ENCODE assay signal across 11 cellular contexts in genomic region chr5:151005975-151006576, GRCh38. TPM values are rescaled to one million over a fixed set of nuclear protein-coding genes. Genes with fewer than 3 reads are reported as not detected.
A peak's percentile ranks its signal among the peaks of the same experiment; 100 is the strongest.
DNase-seq lines count a peak whose midpoint lies in the region; ATAC-seq, FAIRE-seq and TF ChIP-seq lines count a peak whose summit lies in the region.
"Had no signal": no experiment of that assay in that cellular context is flagged by ENCODE, and none has a peak within 500 bp of the region (broad histone marks: within the 10 kb centered on the region; RNA-seq: fewer than 3 reads in every experiment).

No MANE protein-coding gene starts in this region.

- peak in 1 of 2 donors; percentile 23 for TF ChIP-seq POLR2A in gastrocnemius medialis (IDR thresholded peaks at IDR 0.05)

- H3K9ac ChIP-seq in kidney (ENCODE audit: low read length in 2 of 2): peak overlapping the region in 1 of 2 donors; percentile 63

- H3K27me3 ChIP-seq in ascending aorta (no peaks in the 10 kb centered on the region), gastrocnemius medialis (no peaks in the 10 kb centered on the region)

- no peak for FAIRE-seq in kidney (lab: Jason Lieb, UNC)

- intact Hi-C loops in ascending aorta (cut with DNase I) (no loop called here), kidney (cut with DNase I) (no loop called here), gastrocnemius medialis (cut with DNase I; ENCODE audit: low total_unique reads) (no loop called here), posterior cingulate gyrus (cut with DNase I) (no loop called here)
- intact Hi-C loops in activated CD4-positive, alpha-beta memory T cell treated with anti-CD3 and anti-CD28 coated beads for 36 hours (cut with micrococcal nuclease): no loop called here
- intact Hi-C loops in activated T-helper 2 cell treated with anti-CD3 and anti-CD28 coated beads, Interferon-gamma antibody, Interleukin-2, Interleukin-4, amounts not matched to agents 10 μg/mL and 5 μg/mL and 100 μg/mL, durations not matched to agents 14 hours and 24 hours and 36 hours (cut with micrococcal nuclease): no loop called here

- H3K36me3 ChIP-seq in ascending aorta (no peaks in the 10 kb centered on the region), kidney (ENCODE audit: control insufficient read depth in 1 of 2, insufficient read depth in 2 of 2, low read length in 2 of 2) (no peaks in the 10 kb centered on the region), gastrocnemius medialis (no peaks in the 10 kb centered on the region)

- POLR2A ChIA-PET in activated CD4-positive, alpha-beta memory T cell treated with anti-CD3 and anti-CD28 coated beads for 36 hours (lab: Charles Lee): no interaction called here

- H3K27ac ChIP-seq in ascending aorta (peak overlapping the region; percentile 73 to 80), kidney (ENCODE audit: low read depth in 2 of 2, low read length in 2 of 2) (peak overlapping the region; percentile 95), gastrocnemius medialis (peak overlapping the region; percentile 69 to 82 (median 78))

- peaks cover 0 to 16% of the 10 kb centered on the region in 2 donors for H3K4me1 ChIP-seq in ascending aorta
- H3K4me1 ChIP-seq in kidney (ENCODE audit: control insufficient read depth in 1 of 2, insufficient read depth in 1 of 2, low read depth in 1 of 2, low read length in 2 of 2): peaks cover 41 to 43% of the 10 kb centered on the region in 2 donors
- peaks cover 34% of the 10 kb centered on the region in 2 donors for H3K4me1 ChIP-seq in gastrocnemius medialis

- no peak overlapping the region for H3K27ac Mint-ChIP-seq in activated CD4-positive, alpha-beta memory T cell treated with anti-CD3 and anti-CD28 coated beads for 36 hours
- H3K27ac Mint-ChIP-seq in activated T-helper 2 cell treated with anti-CD3 and anti-CD28 coated beads, Interferon-gamma antibody, Interleukin-2, Interleukin-4, amounts not matched to agents 10 μg/mL and 5 μg/mL and 100 μg/mL, durations not matched to agents 14 hours and 24 hours and 36 hours: no peak overlapping the region
- H3K27ac Mint-ChIP-seq: endodermal cell had no signal

- peak; percentile 48 for DNase-seq in GM03348 (ENCODE audit: low spot score)
- peak; percentile 53 to 87 for DNase-seq in ascending aorta (ENCODE audit: low spot score in 2 of 2)
- DNase-seq in kidney: peak; percentile 95
- DNase-seq in gastrocnemius medialis: peak; percentile 83 to 92
- DNase-seq in activated CD4-positive, alpha-beta memory T cell treated with anti-CD3 and anti-CD28 coated beads for 36 hours: no peak
- DNase-seq in posterior cingulate gyrus: no peak
- no peak for DNase-seq in activated T-helper 2 cell treated with anti-CD3 and anti-CD28 coated beads, Interferon-gamma antibody, Interleukin-2, Interleukin-4, amounts not matched to agents 10 μg/mL and 5 μg/mL and 100 μg/mL, durations not matched to agents 14 hours and 24 hours and 36 hours (ENCODE audit: low spot score)
- no peak for DNase-seq in stimulated activated naive CD4-positive, alpha-beta T cell (lab: John Stamatoyannopoulos, UW)
- DNase-seq: naive thymus-derived CD8-positive, alpha-beta T cell; NCI-H2171 treated with DMSO at 0.1 percent for 48 hours had no signal

- ATAC-seq in gastrocnemius medialis: peak; percentile 69 to 73
- ATAC-seq: naive thymus-derived CD8-positive, alpha-beta T cell had no signal

- H3K27me3 Mint-ChIP-seq in activated CD4-positive, alpha-beta memory T cell treated with anti-CD3 and anti-CD28 coated beads for 36 hours: no peaks in the 10 kb centered on the region
- no peaks in the 10 kb centered on the region for H3K27me3 Mint-ChIP-seq in activated T-helper 2 cell treated with anti-CD3 and anti-CD28 coated beads, Interferon-gamma antibody, Interleukin-2, Interleukin-4, amounts not matched to agents 10 μg/mL and 5 μg/mL and 100 μg/mL, durations not matched to agents 14 hours and 24 hours and 36 hours (ENCODE audit: low read depth)

- CTCF ChIA-PET in activated CD4-positive, alpha-beta memory T cell treated with anti-CD3 and anti-CD28 coated beads for 36 hours (lab: Charles Lee): no interaction called here

- in situ Hi-C loops in gastrocnemius medialis (cut with MboI; ENCODE audit: low sequenced_read_pairs in 4 of 4): loop anchor here in 2 of 4 donors (5.0 to 10.0 kb wide), 2 partner anchors 41 to 89 kb away; no protein-coding TSS in a partner anchor

- H3K4me1 Mint-ChIP-seq in activated CD4-positive, alpha-beta memory T cell treated with anti-CD3 and anti-CD28 coated beads for 36 hours (ENCODE audit: low read depth): no peaks in the 10 kb centered on the region
- H3K4me1 Mint-ChIP-seq in activated T-helper 2 cell treated with anti-CD3 and anti-CD28 coated beads, Interferon-gamma antibody, Interleukin-2, Interleukin-4, amounts not matched to agents 10 μg/mL and 5 μg/mL and 100 μg/mL, durations not matched to agents 14 hours and 24 hours and 36 hours (ENCODE audit: low read depth): no peaks in the 10 kb centered on the region
- H3K4me1 Mint-ChIP-seq: naive thymus-derived CD8-positive, alpha-beta T cell had no signal

- TF ChIP-seq CTCF in ascending aorta (IDR thresholded peaks at IDR 0.05): no peak
- no peak for TF ChIP-seq CTCF in kidney (IDR thresholded peaks at IDR 0.05; ENCODE audit: borderline replicate concordance, extremely low read depth, insufficient read depth)
- TF ChIP-seq CTCF in gastrocnemius medialis (IDR thresholded peaks at IDR 0.05 in 4 of 5, conservative IDR thresholded peaks at IDR 0.05 in 1 of 5): no peak

- H3K4me3 ChIP-seq in ascending aorta: no peak overlapping the region
- peak overlapping the region; percentile 21 to 37 for H3K4me3 ChIP-seq in kidney (ENCODE audit: low read length in 2 of 2)
- peak overlapping the region in 1 of 4 donors; percentile 18 for H3K4me3 ChIP-seq in gastrocnemius medialis

- H3K9me3 Mint-ChIP-seq in activated CD4-positive, alpha-beta memory T cell treated with anti-CD3 and anti-CD28 coated beads for 36 hours: no peaks in the 10 kb centered on the region
- H3K9me3 Mint-ChIP-seq in activated T-helper 2 cell treated with anti-CD3 and anti-CD28 coated beads, Interferon-gamma antibody, Interleukin-2, Interleukin-4, amounts not matched to agents 10 μg/mL and 5 μg/mL and 100 μg/mL, durations not matched to agents 14 hours and 24 hours and 36 hours: no peaks in the 10 kb centered on the region
- H3K9me3 Mint-ChIP-seq: endodermal cell; naive thymus-derived CD8-positive, alpha-beta T cell had no signal

- no peak overlapping the region for H3K4me3 Mint-ChIP-seq in activated CD4-positive, alpha-beta memory T cell treated with anti-CD3 and anti-CD28 coated beads for 36 hours
- H3K4me3 Mint-ChIP-seq in activated T-helper 2 cell treated with anti-CD3 and anti-CD28 coated beads, Interferon-gamma antibody, Interleukin-2, Interleukin-4, amounts not matched to agents 10 μg/mL and 5 μg/mL and 100 μg/mL, durations not matched to agents 14 hours and 24 hours and 36 hours (ENCODE audit: low read depth): no peak overlapping the region
- H3K4me3 Mint-ChIP-seq: endodermal cell; naive thymus-derived CD8-positive, alpha-beta T cell had no signal

- H3K36me3 Mint-ChIP-seq in activated CD4-positive, alpha-beta memory T cell treated with anti-CD3 and anti-CD28 coated beads for 36 hours: no peaks in the 10 kb centered on the region
- H3K36me3 Mint-ChIP-seq in activated T-helper 2 cell treated with anti-CD3 and anti-CD28 coated beads, Interferon-gamma antibody, Interleukin-2, Interleukin-4, amounts not matched to agents 10 μg/mL and 5 μg/mL and 100 μg/mL, durations not matched to agents 14 hours and 24 hours and 36 hours (ENCODE audit: low read depth): no peaks in the 10 kb centered on the region
- H3K36me3 Mint-ChIP-seq: naive thymus-derived CD8-positive, alpha-beta T cell had no signal

- no peaks in the 10 kb centered on the region for H3K9me3 ChIP-seq in ascending aorta
- H3K9me3 ChIP-seq in kidney (ENCODE audit: control insufficient read depth in 1 of 2, low read length in 2 of 2): no peaks in the 10 kb centered on the region
- H3K9me3 ChIP-seq in gastrocnemius medialis: no peaks in the 10 kb centered on the region

RNA-seq across cellular contexts. Expression of gene GPX3, which starts 14.3 kb away (rescaled TPM):
- total RNA-seq in ascending aorta (2,056 TPM), kidney (1,327 TPM), gastrocnemius medialis (1,000 to 10,000 TPM in 1 of 4 donors, 100 to 1,000 TPM in 3; 504 to 1,227 (median 655) TPM)
- polyA plus RNA-seq in kidney (ENCODE audit: insufficient read depth, low read depth, low replicate concordance): 27,893 TPM
- not detected for total RNA-seq in activated CD4-positive, alpha-beta memory T cell treated with anti-CD3 and anti-CD28 coated beads for 36 hours
- total RNA-seq in activated T-helper 2 cell treated with anti-CD3 and anti-CD28 coated beads, Interferon-gamma antibody, Interleukin-2, Interleukin-4, amounts not matched to agents 10 μg/mL and 5 μg/mL and 100 μg/mL, durations not matched to agents 14 hours and 24 hours and 36 hours: 0.46 TPM in 1 of 2 replicates, not detected in the other
- total RNA-seq: naive thymus-derived CD8-positive, alpha-beta T cell had no signal

Comparison
In these comparisons a context has a peak if more than half of its experiments do, and no peak if none do; other contexts are left out.
1. DNase-seq: peak in GM03348 (single experiment), ascending aorta (2 of 2), kidney (single experiment) and gastrocnemius medialis (2 of 2); none in activated CD4-positive, alpha-beta memory T cell treated with anti-CD3 and anti-CD28 coated beads for 36 hours (single experiment), posterior cingulate gyrus (0 of 10), activated T-helper 2 cell treated with anti-CD3 and anti-CD28 coated beads, Interferon-gamma antibody, Interleukin-2, Interleukin-4, amounts not matched to agents 10 μg/mL and 5 μg/mL and 100 μg/mL, durations not matched to agents 14 hours and 24 hours and 36 hours (single experiment) and stimulated activated naive CD4-positive, alpha-beta T cell (0 of 6).
2. H3K4me3 ChIP-seq: peak in kidney (2 of 2); none in ascending aorta (0 of 2).
3. RNA of gene GPX3, which starts 14.3 kb away (total RNA-seq): 2,056 TPM in ascending aorta (single experiment), 1,327 TPM in kidney (single experiment) and 504 to 1,227 TPM in gastrocnemius medialis; not detected in activated CD4-positive, alpha-beta memory T cell treated with anti-CD3 and anti-CD28 coated beads for 36 hours and 0.46 TPM in activated T-helper 2 cell treated with anti-CD3 and anti-CD28 coated beads, Interferon-gamma antibody, Interleukin-2, Interleukin-4, amounts not matched to agents 10 μg/mL and 5 μg/mL and 100 μg/mL, durations not matched to agents 14 hours and 24 hours and 36 hours; every median in the first group is over 100 times any median in the second.
4. Peak in every context shown above with its lines, with median percentiles within 50 percentile points of each other: H3K27ac ChIP-seq.